Comparison of ENCODE assay signal across 1 cellular context in genomic region chr6:2853766-2854393, GRCh38.
TF ChIP-seq lines count a peak whose summit lies in the region.

No MANE protein-coding gene starts in this region.

TF ChIP-seq in HCT116, 20 proteins besides CTCF, POLR2A, EP300 and RAD21 (continued from another document):
- TF ChIP-seq TCF7L2 (IDR thresholded peaks at IDR 0.05; ENCODE audit: borderline replicate concordance, extremely low read depth, insufficient read depth, insufficient read length), result no peak
- peak; percentile 73 for TF ChIP-seq YY1 (IDR thresholded peaks at IDR 0.05; ENCODE audit: extremely low read depth, insufficient replicate concordance, low read depth, low read length)
- no peak for TF ChIP-seq ZFX (IDR thresholded peaks at IDR 0.05)
